Comparison of ENCODE assay signal across 11 cellular contexts in the genomic region with DNA sequence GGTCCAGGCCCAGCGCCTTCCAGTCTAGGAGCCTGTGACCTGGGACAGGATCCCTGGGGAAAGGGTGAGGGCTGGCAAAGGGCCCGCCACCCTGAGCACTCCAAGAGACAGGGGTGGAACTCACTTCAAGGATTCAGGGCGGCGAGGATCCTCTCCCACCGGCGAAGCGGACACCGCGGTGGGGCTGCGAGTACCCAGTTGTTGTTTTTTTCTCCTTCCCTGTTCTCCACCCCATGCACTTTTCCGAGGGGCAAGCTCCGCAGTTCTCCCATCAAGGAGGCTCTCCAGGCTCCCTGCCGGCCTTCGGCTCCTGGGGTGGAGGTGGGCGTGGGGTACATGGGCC. TPM values are rescaled to one million over a fixed set of nuclear protein-coding genes. Genes with fewer than 3 reads are reported as not detected.
DNase-seq lines count a peak whose midpoint lies in the region; ATAC-seq and TF ChIP-seq lines count a peak whose summit lies in the region.
"Had no signal": no experiment of that assay in that cellular context is flagged by ENCODE, and none has a peak within 500 bp of the region (broad histone marks: within the 10 kb centered on the region; RNA-seq: fewer than 3 reads in every experiment).

No MANE protein-coding gene starts in this region.

- no peaks in the 10 kb centered on the region for H3K9me3 ChIP-seq in aorta (ENCODE audit: control insufficient read depth, low read length)
- H3K9me3 ChIP-seq: BLaER1 had no signal

- intact Hi-C loops in dorsolateral prefrontal cortex (cut with DNase I): no loop called here
- intact Hi-C loops in aorta (cut with DNase I): no loop called here

- peak overlapping the region in 50 of 59 donors; percentile 4 to 70 (median 55) for H3K4me3 ChIP-seq in dorsolateral prefrontal cortex
- peak overlapping the region in 1 of 2 donors; percentile 18 for H3K4me3 ChIP-seq in aorta (ENCODE audit: low read length in 2 of 2)
- H3K4me3 ChIP-seq: BLaER1 had no signal

- H3K36me3 ChIP-seq in aorta (ENCODE audit: control insufficient read depth in 1 of 2, insufficient read depth in 2 of 2, low read length in 1 of 2): no peaks in the 10 kb centered on the region
- H3K36me3 ChIP-seq: BLaER1 had no signal

- peak overlapping the region in 14 of 59 donors; percentile 10 to 68 (median 40) for H3K27ac ChIP-seq in dorsolateral prefrontal cortex
- no peak overlapping the region for H3K27ac ChIP-seq in aorta (ENCODE audit: low read depth in 1 of 2, low read length in 2 of 2)
- H3K27ac ChIP-seq: BLaER1 had no signal

- TF ChIP-seq CTCF in dorsolateral prefrontal cortex (IDR thresholded peaks at IDR 0.05 in 54 of 56, conservative IDR thresholded peaks at IDR 0.05 in 2 of 56; ENCODE audit: low read depth in 1 of 56, partially characterized antibody in 56 of 56) (no peak), mesothelial cell of epicardium (IDR thresholded peaks at IDR 0.05; ENCODE audit: unreplicated experiment) (no peak)

- peak overlapping the region; percentile 64 for H3K4me3 Mint-ChIP-seq in activated naive CD4-positive, alpha-beta T cell treated with anti-CD3 and anti-CD28 coated beads, Interleukin-2, amount 50 U/mL, for 24 hours
- peak overlapping the region; percentile 66 for H3K4me3 Mint-ChIP-seq in mesothelial cell of epicardium
- H3K4me3 Mint-ChIP-seq: activated CD4-positive, alpha-beta memory T cell treated with anti-CD3 and anti-CD28 coated beads, Interleukin-2, amount 10 ng/mL, durations not matched to agents 7 days and 5 days had no signal

- 45 to 52% methylated on average over 14 to 15 of the region's 15 CpGs for WGBS in aorta, 2 donors

- H3K27ac Mint-ChIP-seq in activated naive CD4-positive, alpha-beta T cell treated with anti-CD3 and anti-CD28 coated beads, Interleukin-2, amount 50 U/mL, for 24 hours: no peak overlapping the region
- no peak overlapping the region for H3K27ac Mint-ChIP-seq in mesothelial cell of epicardium
- H3K27ac Mint-ChIP-seq: activated CD4-positive, alpha-beta memory T cell treated with anti-CD3 and anti-CD28 coated beads, Interleukin-2, amount 10 ng/mL, durations not matched to agents 7 days and 5 days had no signal

- no peaks in the 10 kb centered on the region for H3K36me3 Mint-ChIP-seq in activated naive CD4-positive, alpha-beta T cell treated with anti-CD3 and anti-CD28 coated beads, Interleukin-2, amount 50 U/mL, for 24 hours
- no peaks in the 10 kb centered on the region for H3K36me3 Mint-ChIP-seq in mesothelial cell of epicardium

- H3K27me3 Mint-ChIP-seq in activated naive CD4-positive, alpha-beta T cell treated with anti-CD3 and anti-CD28 coated beads, Interleukin-2, amount 50 U/mL, for 24 hours: peaks cover 31% of the 10 kb centered on the region
- peaks cover 79% of the 10 kb centered on the region for H3K27me3 Mint-ChIP-seq in mesothelial cell of epicardium (ENCODE audit: low read depth)

- peaks cover 3% of the 10 kb centered on the region for H3K4me1 Mint-ChIP-seq in activated naive CD4-positive, alpha-beta T cell treated with anti-CD3 and anti-CD28 coated beads, Interleukin-2, amount 50 U/mL, for 24 hours
- H3K4me1 Mint-ChIP-seq in mesothelial cell of epicardium: no peaks in the 10 kb centered on the region
- H3K4me1 Mint-ChIP-seq: activated CD4-positive, alpha-beta memory T cell treated with anti-CD3 and anti-CD28 coated beads, Interleukin-2, amount 10 ng/mL, durations not matched to agents 7 days and 5 days had no signal

- H3K4me1 ChIP-seq in aorta (ENCODE audit: control insufficient read depth in 1 of 2, insufficient read depth in 2 of 2, low read length in 2 of 2): no peaks in the 10 kb centered on the region
- H3K4me1 ChIP-seq: BLaER1 had no signal

- DNase-seq in activated naive CD4-positive, alpha-beta T cell treated with anti-CD3 and anti-CD28 coated beads, Interleukin-2, amount 50 U/mL, for 16 hours: no peak
- DNase-seq in dorsolateral prefrontal cortex: no peak
- no peak for DNase-seq in mesothelial cell of epicardium (ENCODE audit: low spot score in 2 of 2, unreplicated experiment in 2 of 2)
- DNase-seq in aorta: peak; percentile 34 to 68
- DNase-seq in activated effector memory CD4-positive, alpha-beta T cell treated with Interleukin-2 at 50 U/mL for 16 hours: no peak
- DNase-seq in HPDE6-E6E7 (ENCODE audit: extremely low spot score): no peak
- no peak for DNase-seq in NCI-H82 (lab: John Stamatoyannopoulos, UW)
- DNase-seq: activated CD4-positive, alpha-beta memory T cell treated with anti-CD3 and anti-CD28 coated beads, Interleukin-2, amount 10 ng/mL, durations not matched to agents 7 days and 5 days; NK-92 treated with Interleukin-12 subunit alpha and Interleukin-12 subunit beta, amount 100 ng/mL, for 24 hours had no signal

- no peak for ATAC-seq in aorta (ENCODE audit: low FRiP score)

- H3K27me3 ChIP-seq in dorsolateral prefrontal cortex (peaks cover 0 to 49% (median 26%) of the 10 kb centered on the region in 45 donors), aorta (ENCODE audit: control insufficient read depth in 1 of 2, insufficient read depth in 2 of 2, low read length in 1 of 2) (no peaks in the 10 kb centered on the region)
- H3K27me3 ChIP-seq: BLaER1 had no signal

- H3K9me3 Mint-ChIP-seq in activated naive CD4-positive, alpha-beta T cell treated with anti-CD3 and anti-CD28 coated beads, Interleukin-2, amount 50 U/mL, for 24 hours: no peaks in the 10 kb centered on the region
- no peaks in the 10 kb centered on the region for H3K9me3 Mint-ChIP-seq in mesothelial cell of epicardium
- H3K9me3 Mint-ChIP-seq: activated CD4-positive, alpha-beta memory T cell treated with anti-CD3 and anti-CD28 coated beads, Interleukin-2, amount 10 ng/mL, durations not matched to agents 7 days and 5 days had no signal

RNA-seq across cellular contexts. Expression of gene PAQR5, which starts 0.4 kb away (rescaled TPM):
- total RNA-seq in dorsolateral prefrontal cortex (1 to 10 TPM in 116 of 120 experiments, under 1 TPM in 4; 0.63 to 9.3 (median 2.5) TPM), mesothelial cell of epicardium (0.59 to 1.2 TPM (median 0.89 TPM) in 3 replicates), aorta (1 to 10 TPM in 1 of 2 donors, under 1 TPM in 1; 0.71 to 1.9 TPM)
- polyA plus RNA-seq in aorta: under 1 TPM; 0.31 to 0.38 TPM
- total RNA-seq: activated CD4-positive, alpha-beta memory T cell treated with anti-CD3 and anti-CD28 coated beads, Interleukin-2, amount 10 ng/mL, durations not matched to agents 7 days and 5 days had no signal

Comparison
In these comparisons a context has a peak if more than half of its experiments do, and no peak if none do; other contexts are left out.
1. DNase-seq: peak in aorta (2 of 2); none in activated naive CD4-positive, alpha-beta T cell treated with anti-CD3 and anti-CD28 coated beads, Interleukin-2, amount 50 U/mL, for 16 hours (single experiment), dorsolateral prefrontal cortex (0 of 10), mesothelial cell of epicardium (0 of 2), activated effector memory CD4-positive, alpha-beta T cell treated with Interleukin-2 at 50 U/mL for 16 hours (single experiment), HPDE6-E6E7 (single experiment) and NCI-H82 (single experiment).